Comparison of ENCODE assay signal across 16 cellular contexts in the genomic region with DNA sequence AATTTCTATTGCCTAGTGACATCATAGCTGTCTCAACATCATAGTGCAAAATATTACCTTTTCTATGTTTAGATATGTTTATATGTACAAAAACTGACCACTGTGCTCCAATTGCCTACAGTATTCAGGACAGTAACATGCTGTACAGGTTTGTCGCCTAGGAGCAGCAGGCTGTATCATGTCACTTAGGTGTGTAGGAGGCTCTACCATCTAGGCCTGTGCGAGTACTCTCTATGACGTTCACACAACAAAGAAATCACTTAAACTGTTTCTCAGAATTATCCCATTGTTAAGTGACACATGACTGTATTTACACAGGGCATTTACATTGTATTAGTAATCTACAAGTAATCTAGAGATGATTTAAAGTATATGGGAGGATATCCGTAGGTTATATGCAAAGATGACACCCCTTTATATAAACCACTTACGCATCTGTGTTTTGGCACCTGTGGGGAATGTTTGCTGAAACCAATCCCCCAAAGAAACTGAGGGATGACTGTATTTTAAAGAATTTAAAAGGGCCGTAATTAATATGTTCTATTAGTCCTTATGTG. TPM values are rescaled to one million over a fixed set of nuclear protein-coding genes. Genes with fewer than 3 reads are reported as not detected.
DNase-seq lines count a peak whose midpoint lies in the region; ATAC-seq and TF ChIP-seq lines count a peak whose summit lies in the region.
"Had no signal": no experiment of that assay in that cellular context is flagged by ENCODE, and none has a peak within 500 bp of the region (broad histone marks: within the 10 kb centered on the region; RNA-seq: fewer than 3 reads in every experiment).

No MANE protein-coding gene starts in this region.

- CTCF ChIA-PET in activated CD4-positive, alpha-beta memory T cell treated with anti-CD3 and anti-CD28 coated beads for 36 hours (lab: Charles Lee): interaction anchor here (0.8 to 2.3 kb wide), 5 partner anchors 9 to 224 kb away, joined by 3 to 16 read pairs (median 3); no protein-coding TSS in a partner anchor
- CTCF ChIA-PET in activated CD4-positive, alpha-beta memory T cell treated with anti-CD3 and anti-CD28 coated beads, Interleukin-2, amount 10 ng/mL, durations not matched to agents 7 days and 5 days (lab: Charles Lee): interaction anchor here (4.4 to 5.0 kb wide), 2 partner anchors 10 to 224 kb away, joined by 17 to 34 read pairs; no protein-coding TSS in a partner anchor

- no peaks in the 10 kb centered on the region for H3K27me3 ChIP-seq in foreskin keratinocyte
- H3K27me3 ChIP-seq: BE2C had no signal

- peak; percentile 46 for ATAC-seq in activated T-helper 17 cell treated with anti-CD3 and anti-CD28 coated beads, Interleukin-2, amount 50 U/mL, for 72 hours (replicated peaks)
- peak; percentile 85 for ATAC-seq in foreskin keratinocyte
- ATAC-seq: CD8-positive, alpha-beta T cell; HepG2 had no signal

- no peak for TF ChIP-seq CTCF in foreskin keratinocyte (conservative IDR thresholded peaks at IDR 0.05)
- no peak for TF ChIP-seq CTCF in chondrocyte (IDR thresholded peaks at IDR 0.05)

- H3K9me3 Mint-ChIP-seq in activated CD4-positive, alpha-beta memory T cell treated with anti-CD3 and anti-CD28 coated beads for 36 hours: peaks cover 8% of the 10 kb centered on the region
- H3K9me3 Mint-ChIP-seq in activated CD4-positive, alpha-beta memory T cell treated with anti-CD3 and anti-CD28 coated beads, Interleukin-2, amount 10 ng/mL, durations not matched to agents 7 days and 5 days: peaks cover 7% of the 10 kb centered on the region
- H3K9me3 Mint-ChIP-seq in activated T-helper 17 cell treated with anti-CD3 and anti-CD28 coated beads, Interleukin-2, amount 50 U/mL, for 72 hours: no peaks in the 10 kb centered on the region
- H3K9me3 Mint-ChIP-seq in chondrocyte (ENCODE audit: low read depth): peaks cover 2% of the 10 kb centered on the region

- peaks cover 14% of the 10 kb centered on the region for H3K4me1 ChIP-seq in foreskin keratinocyte
- H3K4me1 ChIP-seq: BE2C, HAP-1 had no signal

- H3K36me3 Mint-ChIP-seq in activated CD4-positive, alpha-beta memory T cell treated with anti-CD3 and anti-CD28 coated beads for 36 hours: peaks cover 31% of the 10 kb centered on the region
- peaks cover 11% of the 10 kb centered on the region for H3K36me3 Mint-ChIP-seq in activated CD4-positive, alpha-beta memory T cell treated with anti-CD3 and anti-CD28 coated beads, Interleukin-2, amount 10 ng/mL, durations not matched to agents 7 days and 5 days (ENCODE audit: low read depth)
- peaks cover 72% of the 10 kb centered on the region for H3K36me3 Mint-ChIP-seq in activated T-helper 17 cell treated with anti-CD3 and anti-CD28 coated beads, Interleukin-2, amount 50 U/mL, for 72 hours (ENCODE audit: low read depth)
- no peaks in the 10 kb centered on the region for H3K36me3 Mint-ChIP-seq in chondrocyte (ENCODE audit: low read depth)
- H3K36me3 Mint-ChIP-seq: CD8-positive, alpha-beta T cell had no signal

- peak overlapping the region; percentile 96 for H3K27ac ChIP-seq in foreskin keratinocyte

- no peak for DNase-seq in activated CD4-positive, alpha-beta memory T cell treated with anti-CD3 and anti-CD28 coated beads for 36 hours
- DNase-seq in activated CD4-positive, alpha-beta memory T cell treated with anti-CD3 and anti-CD28 coated beads, Interleukin-2, amount 10 ng/mL, durations not matched to agents 7 days and 5 days: no peak
- DNase-seq in DMS53 treated with DMSO at 0.1 percent for 48 hours (lab: John Stamatoyannopoulos, UW; ENCODE audit: unreplicated experiment): peak; percentile 39
- peak; percentile 76 to 85 for DNase-seq in foreskin keratinocyte
- DNase-seq in chondrocyte (ENCODE audit: low spot score): no peak
- DNase-seq in middle frontal gyrus (ENCODE audit: extremely low spot score, low spot score): no peak
- DNase-seq: BE2C; CD8-positive, alpha-beta T cell; COR-L47; DMS153; GF-D8 had no signal

- intact Hi-C loops in activated CD4-positive, alpha-beta memory T cell treated with anti-CD3 and anti-CD28 coated beads for 36 hours (cut with micrococcal nuclease): no loop called here

- POLR2A ChIA-PET in activated CD4-positive, alpha-beta memory T cell treated with anti-CD3 and anti-CD28 coated beads for 36 hours (lab: Charles Lee): no interaction called here
- POLR2A ChIA-PET in activated CD4-positive, alpha-beta memory T cell treated with anti-CD3 and anti-CD28 coated beads, Interleukin-2, amount 10 ng/mL, durations not matched to agents 7 days and 5 days (lab: Charles Lee): no interaction called here

- no peak overlapping the region for H3K4me3 Mint-ChIP-seq in activated CD4-positive, alpha-beta memory T cell treated with anti-CD3 and anti-CD28 coated beads for 36 hours
- no peak overlapping the region for H3K4me3 Mint-ChIP-seq in activated CD4-positive, alpha-beta memory T cell treated with anti-CD3 and anti-CD28 coated beads, Interleukin-2, amount 10 ng/mL, durations not matched to agents 7 days and 5 days
- H3K4me3 Mint-ChIP-seq in activated T-helper 17 cell treated with anti-CD3 and anti-CD28 coated beads, Interleukin-2, amount 50 U/mL, for 72 hours: peak overlapping the region; percentile 21
- no peak overlapping the region for H3K4me3 Mint-ChIP-seq in chondrocyte (ENCODE audit: unreplicated experiment)
- H3K4me3 Mint-ChIP-seq: CD14-positive monocyte; CD8-positive, alpha-beta T cell had no signal

- H3K27me3 Mint-ChIP-seq in activated CD4-positive, alpha-beta memory T cell treated with anti-CD3 and anti-CD28 coated beads for 36 hours: peaks cover 2% of the 10 kb centered on the region
- H3K27me3 Mint-ChIP-seq in activated CD4-positive, alpha-beta memory T cell treated with anti-CD3 and anti-CD28 coated beads, Interleukin-2, amount 10 ng/mL, durations not matched to agents 7 days and 5 days: peaks cover 2% of the 10 kb centered on the region
- no peaks in the 10 kb centered on the region for H3K27me3 Mint-ChIP-seq in activated T-helper 17 cell treated with anti-CD3 and anti-CD28 coated beads, Interleukin-2, amount 50 U/mL, for 72 hours
- H3K27me3 Mint-ChIP-seq in chondrocyte (ENCODE audit: low read depth): peaks cover 1% of the 10 kb centered on the region

- peak overlapping the region; percentile 1 for H3K27ac Mint-ChIP-seq in activated CD4-positive, alpha-beta memory T cell treated with anti-CD3 and anti-CD28 coated beads for 36 hours
- H3K27ac Mint-ChIP-seq in activated CD4-positive, alpha-beta memory T cell treated with anti-CD3 and anti-CD28 coated beads, Interleukin-2, amount 10 ng/mL, durations not matched to agents 7 days and 5 days: no peak overlapping the region
- H3K27ac Mint-ChIP-seq in activated T-helper 17 cell treated with anti-CD3 and anti-CD28 coated beads, Interleukin-2, amount 50 U/mL, for 72 hours: no peak overlapping the region
- no peak overlapping the region for H3K27ac Mint-ChIP-seq in chondrocyte (ENCODE audit: unreplicated experiment)
- H3K27ac Mint-ChIP-seq: CD14-positive monocyte; CD8-positive, alpha-beta T cell had no signal

- peaks cover 63% of the 10 kb centered on the region for H3K4me1 Mint-ChIP-seq in activated CD4-positive, alpha-beta memory T cell treated with anti-CD3 and anti-CD28 coated beads for 36 hours (ENCODE audit: low read depth)
- peaks cover 9% of the 10 kb centered on the region for H3K4me1 Mint-ChIP-seq in activated CD4-positive, alpha-beta memory T cell treated with anti-CD3 and anti-CD28 coated beads, Interleukin-2, amount 10 ng/mL, durations not matched to agents 7 days and 5 days
- peaks cover 17% of the 10 kb centered on the region for H3K4me1 Mint-ChIP-seq in activated T-helper 17 cell treated with anti-CD3 and anti-CD28 coated beads, Interleukin-2, amount 50 U/mL, for 72 hours
- H3K4me1 Mint-ChIP-seq in chondrocyte (ENCODE audit: low read depth): peaks cover 9% of the 10 kb centered on the region

RNA-seq across cellular contexts. Expression of a gene that starts 24.7 kb away (rescaled TPM):
- total RNA-seq in activated CD4-positive, alpha-beta memory T cell treated with anti-CD3 and anti-CD28 coated beads for 36 hours: 10 to 100 TPM; 35.6 to 36.2 TPM
- under 1 TPM; 0.81 to 0.88 TPM for total RNA-seq in activated CD4-positive, alpha-beta memory T cell treated with anti-CD3 and anti-CD28 coated beads, Interleukin-2, amount 10 ng/mL, durations not matched to agents 7 days and 5 days
- total RNA-seq in activated T-helper 17 cell treated with anti-CD3 and anti-CD28 coated beads, Interleukin-2, amount 50 U/mL, for 72 hours: 10 to 100 TPM; 55.8 to 97.6 TPM
- total RNA-seq in foreskin keratinocyte: 37.9 and 40.7 TPM in 2 replicates
- 36.6 and 44.6 TPM in 2 replicates for polyA plus RNA-seq in foreskin keratinocyte
- not detected in 3 replicates for total RNA-seq in chondrocyte
- total RNA-seq: CD8-positive, alpha-beta T cell; H1 had no signal

Comparison
In these comparisons a context has a peak if more than half of its experiments do, and no peak if none do; other contexts are left out.
1. RNA of a gene that starts 24.7 kb away (total RNA-seq): 55.8 to 97.6 TPM in activated T-helper 17 cell treated with anti-CD3 and anti-CD28 coated beads, Interleukin-2, amount 50 U/mL, for 72 hours, 37.9 to 40.7 TPM in foreskin keratinocyte and 35.6 to 36.2 TPM in activated CD4-positive, alpha-beta memory T cell treated with anti-CD3 and anti-CD28 coated beads for 36 hours; 0.81 to 0.88 TPM in activated CD4-positive, alpha-beta memory T cell treated with anti-CD3 and anti-CD28 coated beads, Interleukin-2, amount 10 ng/mL, durations not matched to agents 7 days and 5 days and not detected in chondrocyte; every median in the first group is over 10 times any median in the second.
2. DNase-seq: peak in DMS53 treated with DMSO at 0.1 percent for 48 hours (single experiment) and foreskin keratinocyte (2 of 2); none in activated CD4-positive, alpha-beta memory T cell treated with anti-CD3 and anti-CD28 coated beads for 36 hours (single experiment), activated CD4-positive, alpha-beta memory T cell treated with anti-CD3 and anti-CD28 coated beads, Interleukin-2, amount 10 ng/mL, durations not matched to agents 7 days and 5 days (single experiment), chondrocyte (single experiment) and middle frontal gyrus (single experiment).